ENCODE assay signal across 8 cellular contexts in genomic region chr12:88142610-88142991, GRCh38. TPM values are rescaled to one million over a fixed set of nuclear protein-coding genes. Genes with fewer than 3 reads are reported as not detected.
DNase-seq lines count a peak whose midpoint lies in the region; ATAC-seq, FAIRE-seq and TF ChIP-seq lines count a peak whose summit lies in the region.

No MANE protein-coding gene starts in this region.

- DNase-seq in CD4-positive, alpha-beta T cell = peak in 8 of 10 experiments; percentile 1 to 39 (median 9)
- peak; percentile 41 for DNase-seq in NCI-H2107 treated with DMSO at 0.1 percent for 48 hours (lab: John Stamatoyannopoulos, UW; ENCODE audit: unreplicated experiment)
- DNase-seq in cardiac muscle cell (ENCODE audit: low read depth in 1 of 2, low spot score in 1 of 2) = peak in 1 of 2 donors; percentile 20
- peak; percentile 27 to 58 for DNase-seq in psoas muscle
- DNase-seq in HT-29 (ENCODE audit: low spot score) = no peak
- no peak for DNase-seq in RCC 7860 (ENCODE audit: low spot score)

- H3K4me1 Mint-ChIP-seq in CD4-positive, alpha-beta T cell (ENCODE audit: low read depth) = peaks cover 65% of the 10 kb centered on the region
- H3K4me1 Mint-ChIP-seq in activated T-helper 17 cell treated with anti-CD3 and anti-CD28 coated beads, Interleukin-2, amount 50 U/mL, for 72 hours = peaks cover 24% of the 10 kb centered on the region

- CTCF ChIA-PET in CD4-positive, alpha-beta T cell (lab: Charles Lee) = no interaction called here

- intact Hi-C loops in CD4-positive, alpha-beta T cell (cut with DNase I, micrococcal nuclease) = loop anchor here (2.0 to 10.0 kb wide), 3 partner anchors 108 to 1382 kb away; partner anchors contain the start of genes GALNT4 (in 2 of the 2), POC1B (in 2 of the 2) and DUSP6 (in 1 of the 2)
- intact Hi-C loops in psoas muscle (cut with DNase I) = loop anchor here (10.0 kb wide), 2 partner anchors 852 to 1382 kb away; partner anchors contain the start of genes GALNT4 (in 1 of the 2) and POC1B (in 1 of the 2)

- H3K4me1 ChIP-seq in cardiac muscle cell (ENCODE audit: low read depth) (peaks cover 2% of the 10 kb centered on the region), psoas muscle (peaks cover 13% of the 10 kb centered on the region)

- no peaks in the 10 kb centered on the region for H3K9me3 Mint-ChIP-seq in CD4-positive, alpha-beta T cell
- H3K9me3 Mint-ChIP-seq in activated T-helper 17 cell treated with anti-CD3 and anti-CD28 coated beads, Interleukin-2, amount 50 U/mL, for 72 hours = no peaks in the 10 kb centered on the region

- peak; percentile 0 for ATAC-seq in CD4-positive, alpha-beta T cell (ENCODE audit: poor library complexity)
- ATAC-seq in GM21723 (IDR thresholded peaks at IDR 0.05; ENCODE audit: unreplicated experiment) (peak; percentile 7), psoas muscle (peak in 1 of 4 donors; percentile 9)
- ATAC-seq in activated T-helper 17 cell treated with anti-CD3 and anti-CD28 coated beads, Interleukin-2, amount 50 U/mL, for 72 hours (replicated peaks) = peak; percentile 7

- POLR2A ChIA-PET in CD4-positive, alpha-beta T cell (lab: Charles Lee) = interaction anchor here (1.0 to 1.7 kb wide), 8 partner anchors 10 to 1567 kb away, joined by 3 to 16 read pairs (median 4); a partner anchor contains a TSS

- H3K27me3 Mint-ChIP-seq in CD4-positive, alpha-beta T cell = no peaks in the 10 kb centered on the region
- no peaks in the 10 kb centered on the region for H3K27me3 Mint-ChIP-seq in activated T-helper 17 cell treated with anti-CD3 and anti-CD28 coated beads, Interleukin-2, amount 50 U/mL, for 72 hours

- H3K9me3 ChIP-seq in CD4-positive, alpha-beta T cell (ENCODE audit: control insufficient read depth, low read length) = no peaks in the 10 kb centered on the region
- H3K9me3 ChIP-seq in cardiac muscle cell (ENCODE audit: low read depth) = no peaks in the 10 kb centered on the region
- no peaks in the 10 kb centered on the region for H3K9me3 ChIP-seq in psoas muscle

- no peaks in the 10 kb centered on the region for H3K36me3 ChIP-seq in cardiac muscle cell
- peaks cover 0 to 19% of the 10 kb centered on the region in 2 donors for H3K36me3 ChIP-seq in psoas muscle (ENCODE audit: insufficient read depth in 1 of 2, low read depth in 1 of 2)

- WGBS in psoas muscle, 3 donors = 1% methylated on average over 18 of the region's 18 CpGs

- no peaks in the 10 kb centered on the region for H3K27me3 ChIP-seq in CD4-positive, alpha-beta T cell (ENCODE audit: control insufficient read depth, insufficient read depth, low read length)
- H3K27me3 ChIP-seq in cardiac muscle cell = no peaks in the 10 kb centered on the region
- H3K27me3 ChIP-seq in psoas muscle (ENCODE audit: insufficient read depth in 3 of 3, low read length in 2 of 3) = no peaks in the 10 kb centered on the region

- peaks cover 34% of the 10 kb centered on the region for H3K36me3 Mint-ChIP-seq in CD4-positive, alpha-beta T cell (ENCODE audit: low read depth)
- H3K36me3 Mint-ChIP-seq in activated T-helper 17 cell treated with anti-CD3 and anti-CD28 coated beads, Interleukin-2, amount 50 U/mL, for 72 hours (ENCODE audit: low read depth) = peaks cover 30% of the 10 kb centered on the region

- peak overlapping the region; percentile 82 for H3K27ac ChIP-seq in CD4-positive, alpha-beta T cell (ENCODE audit: low read depth, low read length)
- H3K27ac ChIP-seq in cardiac muscle cell (peak overlapping the region; percentile 12), psoas muscle (peak overlapping the region; percentile 78)

- H3K27ac Mint-ChIP-seq in CD4-positive, alpha-beta T cell = peak overlapping the region; percentile 92
- H3K27ac Mint-ChIP-seq in activated T-helper 17 cell treated with anti-CD3 and anti-CD28 coated beads, Interleukin-2, amount 50 U/mL, for 72 hours = peak overlapping the region; percentile 96

- peak overlapping the region; percentile 98 for H3K4me3 Mint-ChIP-seq in CD4-positive, alpha-beta T cell
- H3K4me3 Mint-ChIP-seq in activated T-helper 17 cell treated with anti-CD3 and anti-CD28 coated beads, Interleukin-2, amount 50 U/mL, for 72 hours = peak overlapping the region; percentile 89

- TF ChIP-seq CTCF in CD4-positive, alpha-beta T cell (IDR thresholded peaks at IDR 0.05) = no peak
- no peak for TF ChIP-seq CTCF in cardiac muscle cell (IDR thresholded peaks at IDR 0.05; ENCODE audit: low read depth, low read length)
- TF ChIP-seq CTCF in psoas muscle (IDR thresholded peaks at IDR 0.05) = no peak

- FAIRE-seq in RCC 7860 (lab: Jason Lieb, UNC) = no peak

- peak overlapping the region; percentile 81 for H3K4me3 ChIP-seq in cardiac muscle cell
- H3K4me3 ChIP-seq in psoas muscle = peak overlapping the region; percentile 88

RNA-seq across cellular contexts. Expression of gene TMTC3, which starts 0.5 kb away (rescaled TPM):
- total RNA-seq in CD4-positive, alpha-beta T cell = 1 to 10 TPM; 5.1 to 6.1 TPM
- total RNA-seq in activated T-helper 17 cell treated with anti-CD3 and anti-CD28 coated beads, Interleukin-2, amount 50 U/mL, for 72 hours = 1 to 10 TPM; 6.9 TPM
- 13.8 and 15.7 TPM in 2 replicates for total RNA-seq in cardiac muscle cell
- 5.6 and 6.1 TPM in 2 replicates for polyA plus RNA-seq in cardiac muscle cell
- 1 to 10 TPM; 5.5 to 8.5 (median 7.0) TPM for total RNA-seq in psoas muscle
- 1 to 10 TPM; 1.4 to 4.9 (median 2.9) TPM for polyA plus RNA-seq in psoas muscle
- 4.2 and 4.3 TPM in 2 replicates for total RNA-seq in HT-29 (2014; rRNA removed; shearing (Covaris generic))

RNA-seq across cellular contexts. Expression of gene CEP290, which starts 0.7 kb away (rescaled TPM):
- 10 to 100 TPM; 12.6 to 13.7 TPM for total RNA-seq in CD4-positive, alpha-beta T cell
- 10 to 100 TPM; 10.7 to 11.7 TPM for total RNA-seq in activated T-helper 17 cell treated with anti-CD3 and anti-CD28 coated beads, Interleukin-2, amount 50 U/mL, for 72 hours
- 11.0 and 32.4 TPM in 2 replicates for total RNA-seq in cardiac muscle cell
- 16.7 and 22.8 TPM in 2 replicates for polyA plus RNA-seq in cardiac muscle cell
- total RNA-seq in psoas muscle = 1 to 10 TPM; 3.2 to 7.2 (median 5.0) TPM
- polyA plus RNA-seq in psoas muscle = 1 to 10 TPM; 1.8 to 7.8 (median 4.2) TPM
- 5.0 and 9.4 TPM in 2 replicates for total RNA-seq in HT-29 (2014; rRNA removed; shearing (Covaris generic))

Comparison
In these comparisons a context has a peak if more than half of its experiments do, and no peak if none do; other contexts are left out.
1. DNase-seq: peak in CD4-positive, alpha-beta T cell (8 of 10), NCI-H2107 treated with DMSO at 0.1 percent for 48 hours (single experiment) and psoas muscle (2 of 2); none in HT-29 (single experiment) and RCC 7860 (single experiment).
2. H3K27ac ChIP-seq: peak in every context shown above with its lines; median percentile 82 in CD4-positive, alpha-beta T cell; 78 in psoas muscle; 12 in cardiac muscle cell.